In genomic region chr13:49635599-49636433, GRCh38 we compare ENCODE assay signal across 9 cellular contexts. TPM values are rescaled to one million over a fixed set of nuclear protein-coding genes. Genes with fewer than 3 reads are reported as not detected.
DNase-seq lines count a peak whose midpoint lies in the region; ATAC-seq and TF ChIP-seq lines count a peak whose summit lies in the region.
"Had no signal": no experiment of that assay in that cellular context is flagged by ENCODE, and none has a peak within 500 bp of the region (broad histone marks: within the 10 kb centered on the region; RNA-seq: fewer than 3 reads in every experiment).

No MANE protein-coding gene starts in this region.

- H3K4me3 ChIP-seq in duodenal mucosa (ENCODE audit: low read depth in 1 of 2, low read length in 2 of 2) = peak overlapping the region; percentile 37 to 70
- H3K4me3 ChIP-seq in osteoblast (ENCODE audit: insufficient read depth, low read length) = peak overlapping the region; percentile 61

- TF ChIP-seq CTCF in osteoblast (IDR thresholded peaks at IDR 0.05; ENCODE audit: extremely low read depth, low read depth, low read length) = no peak

- peak; percentile 14 for DNase-seq in NK-92 treated with Interleukin-12 subunit alpha and Interleukin-12 subunit beta, amount 100 ng/mL, for 24 hours (lab: John Stamatoyannopoulos, UW)
- DNase-seq in NK-92 (lab: John Stamatoyannopoulos, UW; ENCODE audit: unreplicated experiment) (no peak), NCI-H226 (peak; percentile 10), osteoblast (ENCODE audit: insufficient read length, low spot score, missing footprints) (no peak), HuH-7 (ENCODE audit: low spot score) (no peak)

- H3K36me3 ChIP-seq in duodenal mucosa (ENCODE audit: control insufficient read depth in 1 of 2, insufficient read depth in 2 of 2, low read length in 2 of 2) (no peaks in the 10 kb centered on the region), osteoblast (ENCODE audit: insufficient read depth, low read length) (no peaks in the 10 kb centered on the region)

- H3K9ac ChIP-seq in duodenal mucosa (ENCODE audit: low read depth in 1 of 2, low read length in 2 of 2) = peak overlapping the region in 1 of 2 donors; percentile 11

- H2AFZ ChIP-seq in osteoblast (ENCODE audit: low read length) = peak overlapping the region; percentile 82

- ATAC-seq in GM21737 (IDR thresholded peaks at IDR 0.05; ENCODE audit: unreplicated experiment) = no peak
- ATAC-seq in HG03039 (IDR thresholded peaks at IDR 0.05; ENCODE audit: unreplicated experiment) = no peak

- H3K9me3 ChIP-seq in duodenal mucosa (ENCODE audit: control insufficient read depth in 1 of 2, low read length in 2 of 2) (no peaks in the 10 kb centered on the region), osteoblast (ENCODE audit: low read depth, low read length) (no peaks in the 10 kb centered on the region)

- no peaks in the 10 kb centered on the region for H3K79me2 ChIP-seq in osteoblast (ENCODE audit: insufficient read depth, low read length)

- peak overlapping the region; percentile 69 for H3K4me2 ChIP-seq in osteoblast (ENCODE audit: insufficient read depth, low read length)

- H4K20me1 ChIP-seq in osteoblast (ENCODE audit: insufficient read depth, low read length) = no peaks in the 10 kb centered on the region

- no peaks in the 10 kb centered on the region for H3K27me3 ChIP-seq in duodenal mucosa (ENCODE audit: control insufficient read depth in 1 of 2, insufficient read depth in 2 of 2, low read length in 2 of 2)
- H3K27me3 ChIP-seq in osteoblast (ENCODE audit: insufficient read depth, low read length) = no peaks in the 10 kb centered on the region

- H3K27ac ChIP-seq in duodenal mucosa (ENCODE audit: low read depth, low read length) (no peak overlapping the region), osteoblast (ENCODE audit: low read depth, low read length) (no peak overlapping the region)
- H3K27ac ChIP-seq: VCaP had no signal

- H3K4me1 ChIP-seq in duodenal mucosa (ENCODE audit: control insufficient read depth in 1 of 2, insufficient read depth in 2 of 2, low read length in 2 of 2) (peaks cover 0 to 9% of the 10 kb centered on the region in 2 donors), osteoblast (ENCODE audit: insufficient read depth, low read length) (no peaks in the 10 kb centered on the region)

RNA-seq across cellular contexts. Expression of gene ARL11, which starts 7.5 kb away (rescaled TPM):
- not detected in 2 replicates for total RNA-seq in osteoblast

RNA-seq across cellular contexts. Expression of gene RCBTB1, which starts 50.5 kb away (rescaled TPM):
- 26.4 and 27.4 TPM in 2 replicates for total RNA-seq in osteoblast

RNA-seq across cellular contexts. Expression of gene EBPL, which starts 55.5 kb away (rescaled TPM):
- 26.1 and 38.9 TPM in 2 replicates for total RNA-seq in osteoblast

Comparison
In these comparisons a context has a peak if more than half of its experiments do, and no peak if none do; other contexts are left out.
1. DNase-seq: peak in NK-92 treated with Interleukin-12 subunit alpha and Interleukin-12 subunit beta, amount 100 ng/mL, for 24 hours (single experiment) and NCI-H226 (single experiment); none in NK-92 (single experiment), osteoblast (single experiment) and HuH-7 (single experiment).